ENCODE assay signal across 12 cellular contexts in genomic region chr12:118166946-118167345, GRCh38. TPM values are rescaled to one million over a fixed set of nuclear protein-coding genes. Genes with fewer than 3 reads are reported as not detected.
DNase-seq lines count a peak whose midpoint lies in the region; ATAC-seq lines count a peak whose summit lies in the region.
"Had no signal": no experiment of that assay in that cellular context is flagged by ENCODE, and none has a peak within 500 bp of the region (broad histone marks: within the 10 kb centered on the region; RNA-seq: fewer than 3 reads in every experiment).

No MANE protein-coding gene starts in this region.

- ATAC-seq in activated CD8-positive, alpha-beta memory T cell treated with anti-CD3 and anti-CD28 coated beads, Interleukin-2, amount 10 ng/mL, durations not matched to agents 7 days and 5 days, result peak; percentile 94
- peak; percentile 99 for ATAC-seq in GM21576 (IDR thresholded peaks at IDR 0.05; ENCODE audit: unreplicated experiment)
- ATAC-seq in HG03196 (IDR thresholded peaks at IDR 0.05; ENCODE audit: unreplicated experiment), result peak; percentile 99
- peak; percentile 97 for ATAC-seq in stimulated activated memory B cell treated with anti-CD40 and anti-IgM and Interleukin-4, amounts not matched to agents 10 μg/mL and 1 μg/mL and 100 μg/mL, for 72 hours

- H3K36me3 Mint-ChIP-seq in activated CD8-positive, alpha-beta memory T cell treated with anti-CD3 and anti-CD28 coated beads, Interleukin-2, amount 10 ng/mL, durations not matched to agents 7 days and 5 days, result peaks cover 53% of the 10 kb centered on the region
- H3K36me3 Mint-ChIP-seq in stimulated activated memory B cell treated with anti-CD40 and anti-IgM and Interleukin-4, amounts not matched to agents 10 μg/mL and 1 μg/mL and 100 μg/mL, for 72 hours, result peaks cover 72% of the 10 kb centered on the region

- peaks cover 14% of the 10 kb centered on the region for H3K4me1 Mint-ChIP-seq in activated CD8-positive, alpha-beta memory T cell treated with anti-CD3 and anti-CD28 coated beads, Interleukin-2, amount 10 ng/mL, durations not matched to agents 7 days and 5 days
- peaks cover 44% of the 10 kb centered on the region for H3K4me1 Mint-ChIP-seq in stimulated activated memory B cell treated with anti-CD40 and anti-IgM and Interleukin-4, amounts not matched to agents 10 μg/mL and 1 μg/mL and 100 μg/mL, for 72 hours

- CTCF ChIA-PET in activated CD8-positive, alpha-beta memory T cell treated with anti-CD3 and anti-CD28 coated beads, Interleukin-2, amount 10 ng/mL, durations not matched to agents 7 days and 5 days (lab: Charles Lee), result interaction anchor here (0.6 to 5.6 kb wide), 6 partner anchors 8 to 210 kb away, joined by 3 to 31 read pairs (median 4); partner anchors contain the start of gene SUDS3

- H3K9me3 Mint-ChIP-seq in activated CD8-positive, alpha-beta memory T cell treated with anti-CD3 and anti-CD28 coated beads, Interleukin-2, amount 10 ng/mL, durations not matched to agents 7 days and 5 days (ENCODE audit: low read depth), result no peaks in the 10 kb centered on the region
- peaks cover 6% of the 10 kb centered on the region for H3K9me3 Mint-ChIP-seq in stimulated activated memory B cell treated with anti-CD40 and anti-IgM and Interleukin-4, amounts not matched to agents 10 μg/mL and 1 μg/mL and 100 μg/mL, for 72 hours
- H3K9me3 Mint-ChIP-seq: IgD-negative memory B cell had no signal

- no peaks in the 10 kb centered on the region for H3K27me3 Mint-ChIP-seq in activated CD8-positive, alpha-beta memory T cell treated with anti-CD3 and anti-CD28 coated beads, Interleukin-2, amount 10 ng/mL, durations not matched to agents 7 days and 5 days
- no peaks in the 10 kb centered on the region for H3K27me3 Mint-ChIP-seq in stimulated activated memory B cell treated with anti-CD40 and anti-IgM and Interleukin-4, amounts not matched to agents 10 μg/mL and 1 μg/mL and 100 μg/mL, for 72 hours
- H3K27me3 Mint-ChIP-seq: IgD-negative memory B cell had no signal

- no peak overlapping the region for H3K4me3 Mint-ChIP-seq in activated CD8-positive, alpha-beta memory T cell treated with anti-CD3 and anti-CD28 coated beads, Interleukin-2, amount 10 ng/mL, durations not matched to agents 7 days and 5 days
- peak overlapping the region; percentile 56 for H3K4me3 Mint-ChIP-seq in stimulated activated memory B cell treated with anti-CD40 and anti-IgM and Interleukin-4, amounts not matched to agents 10 μg/mL and 1 μg/mL and 100 μg/mL, for 72 hours
- H3K4me3 Mint-ChIP-seq: IgD-negative memory B cell had no signal

- DNase-seq in activated CD8-positive, alpha-beta memory T cell treated with anti-CD3 and anti-CD28 coated beads, Interleukin-2, amount 10 ng/mL, durations not matched to agents 7 days and 5 days, result no peak
- no peak for DNase-seq in activated CD8-positive, alpha-beta memory T cell treated with anti-CD3 and anti-CD28 coated beads, Interleukin-2, amount 50 U/mL, for 48 hours
- no peak for DNase-seq in UCSD-AML1 (lab: John Stamatoyannopoulos, UW; ENCODE audit: unreplicated experiment)
- DNase-seq in NCI-H69 (lab: John Stamatoyannopoulos, UW), result no peak
- DNase-seq in DMS53 treated with DMSO at 0.1 percent for 48 hours (lab: John Stamatoyannopoulos, UW; ENCODE audit: unreplicated experiment), result no peak
- DNase-seq: erythroblast, NCI-H748 treated with DMSO at 0.1 percent for 48 hours, T1000 had no signal

- H3K27ac Mint-ChIP-seq in activated CD8-positive, alpha-beta memory T cell treated with anti-CD3 and anti-CD28 coated beads, Interleukin-2, amount 10 ng/mL, durations not matched to agents 7 days and 5 days, result peak overlapping the region; percentile 68
- H3K27ac Mint-ChIP-seq in stimulated activated memory B cell treated with anti-CD40 and anti-IgM and Interleukin-4, amounts not matched to agents 10 μg/mL and 1 μg/mL and 100 μg/mL, for 72 hours, result peak overlapping the region; percentile 69
- H3K27ac Mint-ChIP-seq: IgD-negative memory B cell had no signal

RNA-seq across cellular contexts. Expression of gene PEBP1, which starts 31.0 kb away (rescaled TPM):
- total RNA-seq in activated CD8-positive, alpha-beta memory T cell treated with anti-CD3 and anti-CD28 coated beads, Interleukin-2, amount 10 ng/mL, durations not matched to agents 7 days and 5 days, result 100 to 1,000 TPM in 1 of 2 experiments, 10 to 100 TPM in 1; 93.7 to 136 TPM
